Comparison of ENCODE assay signal across 2 cellular contexts in genomic region chr15:93321881-93322282, GRCh38.
TF ChIP-seq lines count a peak whose summit lies in the region.

No MANE protein-coding gene starts in this region.

TF ChIP-seq in GM23338, 12 proteins besides CTCF, POLR2A, EP300 and RAD21:
- TF ChIP-seq ZNF462 (CRISPR knock-in tag; IDR thresholded peaks at IDR 0.05), result no peak
- no peak for TF ChIP-seq STAT1 (IDR thresholded peaks at IDR 0.05; ENCODE audit: unreplicated experiment)
- no peak for TF ChIP-seq JUNB (IDR thresholded peaks at IDR 0.05; ENCODE audit: unreplicated experiment)
- TF ChIP-seq REST (IDR thresholded peaks at IDR 0.05; ENCODE audit: unreplicated experiment), result no peak
- no peak for TF ChIP-seq EZH2phosphoT487 (IDR thresholded peaks at IDR 0.05; ENCODE audit: unreplicated experiment)

TF ChIP-seq in WTC11, 78 proteins besides CTCF, POLR2A, EP300 and RAD21 (continued from another document):
- no peak for TF ChIP-seq CDX4 (CRISPR knock-in tag; IDR thresholded peaks at IDR 0.05; ENCODE audit: borderline replicate concordance)
- no peak for TF ChIP-seq E2F5 (CRISPR knock-in tag; IDR thresholded peaks at IDR 0.05)
- no peak for TF ChIP-seq NFYB (CRISPR knock-in tag; conservative IDR thresholded peaks at IDR 0.05; ENCODE audit: low read depth)
- no peak for TF ChIP-seq EMX1 (CRISPR knock-in tag; IDR thresholded peaks at IDR 0.05)
- TF ChIP-seq TEAD1 (CRISPR knock-in tag; IDR thresholded peaks at IDR 0.05), result no peak
- no peak for TF ChIP-seq ZNF416 (CRISPR knock-in tag; IDR thresholded peaks at IDR 0.05)
- TF ChIP-seq CBFB (CRISPR knock-in tag; IDR thresholded peaks at IDR 0.05; ENCODE audit: low read depth), result no peak
TF ChIP-seq in WTC11: peak in this region for 0.
